In genomic region chrX:131572372-131573014, GRCh38 we compare ENCODE assay signal across 22 cellular contexts. TPM values are rescaled to one million over a fixed set of nuclear protein-coding genes. Genes with fewer than 3 reads are reported as not detected.
DNase-seq lines count a peak whose midpoint lies in the region; ATAC-seq, FAIRE-seq and TF ChIP-seq lines count a peak whose summit lies in the region.
"Had no signal": no experiment of that assay in that cellular context is flagged by ENCODE, and none has a peak within 500 bp of the region (broad histone marks: within the 10 kb centered on the region; RNA-seq: fewer than 3 reads in every experiment).

No MANE protein-coding gene starts in this region.

- H3K4me3 ChIP-seq in A549 (0 out of 3 replicates have a peak overlapping the region, but pooled peaks have one; percentile 1), H7 (ENCODE audit: insufficient read depth, low read depth, low read length) (no peak overlapping the region)
- H3K4me3 ChIP-seq: MG63, SK-N-MC had no signal

- FAIRE-seq in A549 (lab: Jason Lieb, UNC): peak; percentile 99
- FAIRE-seq: H54, HepG2 had no signal

- POLR2A ChIA-PET in A549 (lab: Yijun Ruan, JAX): no interaction called here

- TF ChIP-seq CTCF in A549 (IDR thresholded peaks at IDR 0.05): no peak
- no peak for TF ChIP-seq CTCF in chondrocyte (IDR thresholded peaks at IDR 0.05)
- TF ChIP-seq CTCF in nephron (IDR thresholded peaks at IDR 0.05; ENCODE audit: unreplicated experiment in 3 of 3): no peak

- peaks cover 55% of the 10 kb centered on the region for H3K4me1 ChIP-seq in A549

- H3K27me3 Mint-ChIP-seq in chondrocyte (ENCODE audit: low read depth): no peaks in the 10 kb centered on the region
- H3K27me3 Mint-ChIP-seq in nephron (ENCODE audit: low read depth): no peaks in the 10 kb centered on the region

- WGBS in A549 (ENCODE audit: missing lambda C conversion rate): 5% methylated on average over 5 of the region's 5 CpGs

- no peak for TF ChIP-seq POLR2A in A549 (IDR thresholded peaks at IDR 0.05; ENCODE audit: low read length)

- H3K27ac Mint-ChIP-seq in chondrocyte (ENCODE audit: unreplicated experiment): peak overlapping the region; percentile 57
- peak overlapping the region in 2 of 3 experiments; percentile 6 to 32 for H3K27ac Mint-ChIP-seq in nephron

- CTCF ChIA-PET in A549 (lab: Yijun Ruan, JAX): interaction anchor here (1.3 kb wide), 1 partner anchor 27 kb away, joined by 4 read pairs; no protein-coding TSS in a partner anchor

- peak overlapping the region; percentile 77 for H3K4me2 ChIP-seq in A549

- peak overlapping the region; percentile 58 to 72 for H3K27ac ChIP-seq in A549
- H3K27ac ChIP-seq: SK-N-MC had no signal

- ATAC-seq in A549 (peak in 1 of 2 experiments; percentile 78; a peak in 3 of 6 replicates), HG03135 (IDR thresholded peaks at IDR 0.05; ENCODE audit: unreplicated experiment) (no peak), GM21390 (IDR thresholded peaks at IDR 0.05; ENCODE audit: unreplicated experiment) (no peak)
- ATAC-seq: HepG2, Panc1, Right ventricle myocardium inferior had no signal

- H3K4me1 Mint-ChIP-seq in chondrocyte (ENCODE audit: low read depth) (peaks cover 59% of the 10 kb centered on the region), nephron (peaks cover 5% of the 10 kb centered on the region)

- H3K9me3 ChIP-seq in A549: peaks cover 6% of the 10 kb centered on the region; the same call in 1 of the 3 replicates
- H3K9me3 ChIP-seq: MG63 had no signal

- DNase-seq in A549 (ENCODE audit: low read depth in 1 of 2, low spot score in 1 of 2) (peak in 1 of 2 experiments; percentile 40), HT1080 (ENCODE audit: low read depth) (peak; percentile 25), chondrocyte (ENCODE audit: low spot score) (no peak), H7 (no peak), RPMI8226 (no peak)
- DNase-seq: C1 segment of cervical spinal cord, DMS 273 treated with DMSO at 0.1 percent for 48 hours, EL, KG1, MG63, NCI-H1092 treated with DMSO at 0.1 percent for 48 hours, NCI-H2081 treated with DMSO at 0.1 percent for 48 hours, NCI-H510A treated with DMSO at 0.1 percent for 48 hours, NCI-H82 had no signal

- TF ChIP-seq EP300 in A549 (IDR thresholded peaks at IDR 0.05): no peak

- H3K4me3 Mint-ChIP-seq in chondrocyte (ENCODE audit: unreplicated experiment) (no peak overlapping the region), nephron (no peak overlapping the region)

- peaks cover 4% of the 10 kb centered on the region for H3K9me3 Mint-ChIP-seq in chondrocyte (ENCODE audit: low read depth)
- peaks cover 22% of the 10 kb centered on the region for H3K9me3 Mint-ChIP-seq in nephron

- H3K36me3 Mint-ChIP-seq in chondrocyte (ENCODE audit: low read depth) (no peaks in the 10 kb centered on the region), nephron (ENCODE audit: low read depth) (peaks cover 28% of the 10 kb centered on the region)

- no peaks in the 10 kb centered on the region for H3K36me3 ChIP-seq in H7 (replicated peaks; ENCODE audit: control insufficient read depth, insufficient read depth, low read length)
- H3K36me3 ChIP-seq: MG63 had no signal

- no peaks in the 10 kb centered on the region for H3K27me3 ChIP-seq in H7 (ENCODE audit: control insufficient read depth, insufficient read depth, low read length)
- H3K27me3 ChIP-seq: MG63 had no signal

- no peak for TF ChIP-seq RAD21 in A549 (conservative IDR thresholded peaks at IDR 0.05 in 1 of 2, IDR thresholded peaks at IDR 0.05 in 1 of 2)

TF ChIP-seq in A549, 52 proteins besides CTCF, POLR2A, EP300 and RAD21:
- TF ChIP-seq JUN (IDR thresholded peaks at IDR 0.05) (no peak), FOSL2 (IDR thresholded peaks at IDR 0.05) (no peak), FOSL2 (CRISPR knock-in tag; IDR thresholded peaks at IDR 0.05) (peak; percentile 11; the same call in 1 of the 2 replicates), GATA3 (IDR thresholded peaks at IDR 0.05; ENCODE audit: borderline replicate concordance) (0 out of 2 replicates have a peak, but pooled peaks have one; percentile 26), MAZ (IDR thresholded peaks at IDR 0.05; ENCODE audit: borderline replicate concordance, low read depth, low read length) (no peak), RFX5 (IDR thresholded peaks at IDR 0.05) (no peak)

RNA-seq across cellular contexts. Expression of gene OR13H1, which starts 28.6 kb away (rescaled TPM):
- polyA plus RNA-seq in A549 (2011; rRNA removed) (not detected in 2 replicates), A549 (2017; fragmentation: RNase III; extraction: RNeasy Plus Mini Kit Qiagen cat#74134 plus additional on column Dnase treatment) (not detected in 3 replicates)
- not detected in 2 replicates for polyA plus RNA-seq in A549 (2012; cell fraction: cytosol; rRNA removed)
- not detected in 2 replicates for polyA plus RNA-seq in A549 (2012; cell fraction: nucleus; rRNA removed)
- 0.54 TPM in 1 of 2 replicates, not detected in the other for polyA minus RNA-seq in A549 (2011; rRNA and poly(A)+ RNA removed)
- not detected in 2 replicates for total RNA-seq in HT1080 (2014; rRNA removed; shearing (Covaris generic))
- polyA plus RNA-seq in HT1080 (2015; cell fraction: cytosol; rRNA removed): not detected in 2 replicates
- polyA plus RNA-seq in HT1080 (2015; cell fraction: nucleus; rRNA removed): not detected in 2 replicates
- total RNA-seq in chondrocyte: not detected in 3 replicates
- total RNA-seq in H7 (2014; rRNA removed; shearing (Covaris generic)): not detected in 2 replicates
- total RNA-seq: HepG2, Right ventricle myocardium inferior had no signal
- polyA plus RNA-seq: HepG2 had no signal
